Comparison of ENCODE assay signal across 20 cellular contexts in genomic region chr6:63581355-63581998, GRCh38.
"Had no signal": no experiment of that assay in that cellular context is flagged by ENCODE, and none has a peak within 500 bp of the region (broad histone marks: within the 10 kb centered on the region; RNA-seq: fewer than 3 reads in every experiment).

No MANE protein-coding gene starts in this region.

- H2AFZ ChIP-seq: hepatocyte had no signal

- FAIRE-seq: endothelial cell of umbilical vein had no signal

- H3K4me3 Mint-ChIP-seq: dendritic cell treated with granulocyte-macrophage colony-stimulating factor and Interleukin-4, amounts not matched to agents 40 ng/mL and 50 ng/mL, for 4 days; effector memory CD8-positive, alpha-beta T cell; type B pancreatic cell had no signal

- H3K4me3 ChIP-seq: hepatocyte, mucosa of descending colon, psoas muscle, uterus had no signal

- H3K27ac ChIP-seq: foreskin keratinocyte, hepatocyte, psoas muscle, uterus had no signal

- H3K9me3 ChIP-seq: mucosa of descending colon, psoas muscle, uterus had no signal

- H3K27ac Mint-ChIP-seq: dendritic cell treated with granulocyte-macrophage colony-stimulating factor and Interleukin-4, amounts not matched to agents 40 ng/mL and 50 ng/mL, for 4 days; effector memory CD8-positive, alpha-beta T cell; type B pancreatic cell had no signal

- DNase-seq: central memory CD4-positive, alpha-beta T cell; effector memory CD8-positive, alpha-beta T cell; erythroblast; foreskin keratinocyte; head of caudate nucleus; kidney glomerular epithelial cell; mammary epithelial cell; mucosa of descending colon; naive thymus-derived CD8-positive, alpha-beta T cell; nucleus accumbens; psoas muscle; retina; stimulated activated CD4-positive, alpha-beta T cell treated with anti-CD3 and anti-CD28 coated beads, Interleukin-12 subunit alpha, Interleukin-12 subunit beta, amount 100 ng/mL, for 4 hours; stimulated activated naive CD4-positive, alpha-beta T cell treated with Interleukin-2 at 50 U/mL for 16 hours; uterus had no signal

- H3K27me3 ChIP-seq: foreskin keratinocyte, hepatocyte, uterus had no signal

- H3K4me1 ChIP-seq: foreskin keratinocyte, uterus had no signal

- H3K4me2 ChIP-seq: hepatocyte had no signal

- H3K9me3 Mint-ChIP-seq: dendritic cell treated with granulocyte-macrophage colony-stimulating factor and Interleukin-4, amounts not matched to agents 40 ng/mL and 50 ng/mL, for 4 days; effector memory CD8-positive, alpha-beta T cell; naive thymus-derived CD8-positive, alpha-beta T cell; type B pancreatic cell had no signal

- H3K27me3 Mint-ChIP-seq: dendritic cell treated with granulocyte-macrophage colony-stimulating factor and Interleukin-4, amounts not matched to agents 40 ng/mL and 50 ng/mL, for 4 days; effector memory CD8-positive, alpha-beta T cell; naive thymus-derived CD8-positive, alpha-beta T cell; type B pancreatic cell had no signal

- H3K36me3 ChIP-seq: uterus had no signal

- ATAC-seq: effector memory CD8-positive, alpha-beta T cell; foreskin keratinocyte; mucosa of descending colon; psoas muscle; sciatic nerve had no signal
